In genomic region chr3:13842226-13842625, GRCh38 we compare ENCODE assay signal across 8 cellular contexts. TPM values are rescaled to one million over a fixed set of nuclear protein-coding genes. Genes with fewer than 3 reads are reported as not detected.
"Had no signal": no experiment of that assay in that cellular context is flagged by ENCODE, and none has a peak within 500 bp of the region (broad histone marks: within the 10 kb centered on the region; RNA-seq: fewer than 3 reads in every experiment).

No MANE protein-coding gene starts in this region.

- DNase-seq: H9, HFFc6, IMR-90 had no signal

- ATAC-seq: GM23338, HCT116 had no signal

- FAIRE-seq: H1, H54 had no signal

- H2AFZ ChIP-seq: GM23338 had no signal

- H3K27ac ChIP-seq: HL-60 had no signal

- H3K4me3 ChIP-seq: GM23338 had no signal

- H3K4me2 ChIP-seq: GM23338 had no signal

RNA-seq across cellular contexts. Expression of gene WNT7A, which starts 37.6 kb away (rescaled TPM):
- total RNA-seq: GM23338, H1, H9, HFFc6, IMR-90 had no signal
- polyA plus RNA-seq: GM23338, IMR-90 had no signal
